9 cellular contexts compared by ENCODE assay signal in the genomic region with DNA sequence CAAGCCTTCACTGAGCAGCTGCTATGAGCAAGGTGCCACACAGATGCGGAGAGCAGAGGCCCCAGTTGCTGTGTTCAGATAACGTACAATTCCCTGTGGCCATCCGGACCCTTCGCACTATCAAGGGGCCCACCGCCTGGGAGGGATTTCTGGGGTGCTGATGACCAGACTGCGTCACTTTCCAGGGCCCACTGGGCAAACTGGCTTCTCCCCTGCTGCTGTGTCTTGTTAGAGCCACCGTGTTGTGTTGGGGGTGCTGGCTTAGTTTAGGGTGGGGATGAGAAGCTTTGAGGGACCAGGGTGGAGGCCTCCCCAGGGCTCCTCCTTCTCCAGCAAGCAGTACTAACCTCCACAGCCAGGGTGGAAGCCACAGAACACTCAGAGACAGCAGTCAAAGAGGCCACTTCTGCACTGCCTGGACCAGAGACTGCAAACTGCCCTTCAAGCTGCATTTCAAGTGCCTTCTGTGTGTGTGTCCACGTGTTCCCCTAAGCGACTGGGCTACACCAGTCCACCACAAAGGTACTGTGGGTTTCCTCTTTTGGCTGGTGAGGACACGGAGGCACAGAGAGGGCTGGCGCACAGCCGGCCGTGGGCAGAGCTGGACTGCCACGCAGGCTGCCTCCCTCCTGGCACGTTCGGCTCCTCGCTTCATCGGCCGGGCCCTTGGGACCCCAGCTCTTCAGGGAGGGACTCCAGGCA.
DNase-seq lines count a peak whose midpoint lies in the region; ATAC-seq and TF ChIP-seq lines count a peak whose summit lies in the region.
"Had no signal": no experiment of that assay in that cellular context is flagged by ENCODE, and none has a peak within 500 bp of the region (broad histone marks: within the 10 kb centered on the region; RNA-seq: fewer than 3 reads in every experiment).

No MANE protein-coding gene starts in this region.

- no peak overlapping the region for H3K27ac Mint-ChIP-seq in stimulated activated naive CD8-positive, alpha-beta T cell treated with anti-CD3 and anti-CD28 coated beads, Interleukin-15, Interleukin-2, amounts not matched to agents 100 ng/mL and 50 ng/mL, for 24 hours
- H3K27ac Mint-ChIP-seq in activated CD8-positive, alpha-beta T cell treated with anti-CD3 and anti-CD28 coated beads for 36 hours: no peak overlapping the region
- peak overlapping the region; percentile 56 for H3K27ac Mint-ChIP-seq in memory B cell
- H3K27ac Mint-ChIP-seq: activated T-helper 2 cell treated with anti-CD3 and anti-CD28 coated beads, Interferon-gamma antibody, Interleukin-2, Interleukin-4, amounts not matched to agents 10 μg/mL and 5 μg/mL and 100 μg/mL, durations not matched to agents 14 hours and 24 hours and 36 hours had no signal

- H3K36me3 Mint-ChIP-seq in stimulated activated naive CD8-positive, alpha-beta T cell treated with anti-CD3 and anti-CD28 coated beads, Interleukin-15, Interleukin-2, amounts not matched to agents 100 ng/mL and 50 ng/mL, for 24 hours (ENCODE audit: low read depth): no peaks in the 10 kb centered on the region
- no peaks in the 10 kb centered on the region for H3K36me3 Mint-ChIP-seq in activated CD8-positive, alpha-beta T cell treated with anti-CD3 and anti-CD28 coated beads for 36 hours (ENCODE audit: low read depth)
- H3K36me3 Mint-ChIP-seq in memory B cell: no peaks in the 10 kb centered on the region

- peak overlapping the region; percentile 35 for H3K4me3 Mint-ChIP-seq in stimulated activated naive CD8-positive, alpha-beta T cell treated with anti-CD3 and anti-CD28 coated beads, Interleukin-15, Interleukin-2, amounts not matched to agents 100 ng/mL and 50 ng/mL, for 24 hours
- H3K4me3 Mint-ChIP-seq in activated CD8-positive, alpha-beta T cell treated with anti-CD3 and anti-CD28 coated beads for 36 hours: no peak overlapping the region
- H3K4me3 Mint-ChIP-seq in memory B cell: peak overlapping the region; percentile 76

- TF ChIP-seq CTCF in activated CD8-positive, alpha-beta T cell treated with anti-CD3 and anti-CD28 coated beads for 36 hours (IDR thresholded peaks at IDR 0.05): no peak

- no peaks in the 10 kb centered on the region for H3K27me3 Mint-ChIP-seq in stimulated activated naive CD8-positive, alpha-beta T cell treated with anti-CD3 and anti-CD28 coated beads, Interleukin-15, Interleukin-2, amounts not matched to agents 100 ng/mL and 50 ng/mL, for 24 hours
- H3K27me3 Mint-ChIP-seq in activated CD8-positive, alpha-beta T cell treated with anti-CD3 and anti-CD28 coated beads for 36 hours: peaks cover 1% of the 10 kb centered on the region
- H3K27me3 Mint-ChIP-seq in memory B cell: peaks cover 3% of the 10 kb centered on the region

- POLR2A ChIA-PET in activated CD8-positive, alpha-beta T cell treated with anti-CD3 and anti-CD28 coated beads for 36 hours (lab: Charles Lee): no interaction called here

- CTCF ChIA-PET in activated CD8-positive, alpha-beta T cell treated with anti-CD3 and anti-CD28 coated beads for 36 hours (lab: Charles Lee): no interaction called here

- H3K4me1 Mint-ChIP-seq in stimulated activated naive CD8-positive, alpha-beta T cell treated with anti-CD3 and anti-CD28 coated beads, Interleukin-15, Interleukin-2, amounts not matched to agents 100 ng/mL and 50 ng/mL, for 24 hours (ENCODE audit: low read depth): peaks cover 34% of the 10 kb centered on the region
- H3K4me1 Mint-ChIP-seq in activated CD8-positive, alpha-beta T cell treated with anti-CD3 and anti-CD28 coated beads for 36 hours (ENCODE audit: low read depth): peaks cover 23% of the 10 kb centered on the region
- peaks cover 27% of the 10 kb centered on the region for H3K4me1 Mint-ChIP-seq in memory B cell

- H3K9me3 Mint-ChIP-seq in stimulated activated naive CD8-positive, alpha-beta T cell treated with anti-CD3 and anti-CD28 coated beads, Interleukin-15, Interleukin-2, amounts not matched to agents 100 ng/mL and 50 ng/mL, for 24 hours: no peaks in the 10 kb centered on the region
- H3K9me3 Mint-ChIP-seq in activated CD8-positive, alpha-beta T cell treated with anti-CD3 and anti-CD28 coated beads for 36 hours: no peaks in the 10 kb centered on the region
- H3K9me3 Mint-ChIP-seq in memory B cell: no peaks in the 10 kb centered on the region
- H3K9me3 Mint-ChIP-seq: activated T-helper 2 cell treated with anti-CD3 and anti-CD28 coated beads, Interferon-gamma antibody, Interleukin-2, Interleukin-4, amounts not matched to agents 10 μg/mL and 5 μg/mL and 100 μg/mL, durations not matched to agents 14 hours and 24 hours and 36 hours had no signal

- intact Hi-C loops in activated CD8-positive, alpha-beta T cell treated with anti-CD3 and anti-CD28 coated beads for 36 hours (cut with micrococcal nuclease): no loop called here

- ATAC-seq in stimulated activated naive CD8-positive, alpha-beta T cell treated with anti-CD3 and anti-CD28 coated beads, Interleukin-15, Interleukin-2, amounts not matched to agents 100 U/mL and 50 U/mL, for 24 hours: no peak
- peak; percentile 32 for ATAC-seq in activated CD8-positive, alpha-beta T cell treated with anti-CD3 and anti-CD28 coated beads for 36 hours
- ATAC-seq in memory B cell (ENCODE audit: low read depth): peak; percentile 67

- no peak for DNase-seq in stimulated activated naive CD8-positive, alpha-beta T cell treated with anti-CD3 and anti-CD28 coated beads, Interleukin-15, Interleukin-2, amounts not matched to agents 100 U/mL and 50 U/mL, for 24 hours
- peak; percentile 15 for DNase-seq in activated CD8-positive, alpha-beta T cell treated with anti-CD3 and anti-CD28 coated beads for 36 hours
- DNase-seq in memory B cell (ENCODE audit: low spot score in 2 of 2) (no peak), SIG-M5 treated with dmso at 0.1 percent for 504 hours (lab: John Stamatoyannopoulos, UW; ENCODE audit: unreplicated experiment) (no peak), NCI-H2227 treated with DMSO at 0.1 percent for 48 hours (lab: John Stamatoyannopoulos, UW) (no peak), AML-193 (lab: John Stamatoyannopoulos, UW) (no peak)
- DNase-seq in activated naive CD4-positive, alpha-beta T cell (lab: John Stamatoyannopoulos, UW): no peak
